13 cellular contexts compared by ENCODE assay signal in genomic region chr13:75507027-75508001, GRCh38. TPM values are rescaled to one million over a fixed set of nuclear protein-coding genes. Genes with fewer than 3 reads are reported as not detected.
DNase-seq lines count a peak whose midpoint lies in the region; ATAC-seq, FAIRE-seq and TF ChIP-seq lines count a peak whose summit lies in the region.
"Had no signal": no experiment of that assay in that cellular context is flagged by ENCODE, and none has a peak within 500 bp of the region (broad histone marks: within the 10 kb centered on the region; RNA-seq: fewer than 3 reads in every experiment).

No MANE protein-coding gene starts in this region.

- no peak for FAIRE-seq in bronchial epithelial cell (lab: Jason Lieb, UNC)

- ATAC-seq in SK-N-SH treated with all-trans-retinoic acid at 6 μM for 48 hours (no peak), HG03196 (IDR thresholded peaks at IDR 0.05; ENCODE audit: unreplicated experiment) (no peak)

- H3K27me3 ChIP-seq in bronchial epithelial cell (ENCODE audit: control insufficient read depth, insufficient read depth, low read length): no peaks in the 10 kb centered on the region
- H3K27me3 ChIP-seq in thyroid gland: no peaks in the 10 kb centered on the region
- H3K27me3 ChIP-seq: dorsolateral prefrontal cortex, vagina had no signal

- no peak for TF ChIP-seq CTCF in bronchial epithelial cell (IDR thresholded peaks at IDR 0.05; ENCODE audit: insufficient read depth, low read length, severe bottlenecking)
- TF ChIP-seq CTCF in thyroid gland (IDR thresholded peaks at IDR 0.05): no peak

- no peak for TF ChIP-seq POLR2A in thyroid gland (IDR thresholded peaks at IDR 0.05)

- H3K9me3 ChIP-seq in thyroid gland: no peaks in the 10 kb centered on the region
- H3K9me3 ChIP-seq: vagina had no signal

- H3K4me3 ChIP-seq in bronchial epithelial cell (ENCODE audit: low read depth, low read length) (no peak overlapping the region), thyroid gland (replicated peaks in 1 of 3) (no peak overlapping the region)
- H3K4me3 ChIP-seq: dorsolateral prefrontal cortex, vagina had no signal

- H3K36me3 ChIP-seq in bronchial epithelial cell (ENCODE audit: control insufficient read depth, insufficient read depth, low read length) (no peaks in the 10 kb centered on the region), thyroid gland (no peaks in the 10 kb centered on the region)
- H3K36me3 ChIP-seq: vagina, WERI-Rb-1 had no signal

- peaks cover 10 to 21% of the 10 kb centered on the region in 2 donors for H3K4me1 ChIP-seq in thyroid gland
- H3K4me1 ChIP-seq: vagina had no signal

- DNase-seq in SKM-1 treated with dmso at 0.1 percent for 144 hours (lab: John Stamatoyannopoulos, UW; ENCODE audit: unreplicated experiment) (peak; percentile 43), SKM-1 (lab: John Stamatoyannopoulos, UW; ENCODE audit: unreplicated experiment) (no peak), LHCN-M2 (ENCODE audit: low read depth) (peak; percentile 74), bronchial epithelial cell (ENCODE audit: low read depth) (peak; percentile 22), thyroid gland (peak; percentile 93 to 95), NCI-H510A treated with DMSO at 0.1 percent for 48 hours (lab: John Stamatoyannopoulos, UW) (no peak)
- DNase-seq: dorsolateral prefrontal cortex, foreskin melanocyte, nephron progenitor cell, WERI-Rb-1 had no signal

- peak overlapping the region in 1 of 3 donors; percentile 44 for H3K27ac ChIP-seq in thyroid gland
- H3K27ac ChIP-seq: dorsolateral prefrontal cortex, vagina, WERI-Rb-1 had no signal

- 66 to 71% methylated on average over 7 to 10 of the region's 10 CpGs for WGBS in thyroid gland, 2 donors

- intact Hi-C loops in thyroid gland (cut with DNase I): no loop called here

TF ChIP-seq in SK-N-SH treated with all-trans-retinoic acid at 6 μM for 48 hours, 23 proteins besides CTCF, POLR2A, EP300 and RAD21:
- no peak for TF ChIP-seq ESRRG (CRISPR knock-in tag; IDR thresholded peaks at IDR 0.05)
- no peak for TF ChIP-seq ZC3H10 (CRISPR knock-in tag; IDR thresholded peaks at IDR 0.05)
- no peak for TF ChIP-seq ZNF8 (CRISPR knock-in tag; IDR thresholded peaks at IDR 0.05)

RNA-seq across cellular contexts. Expression of gene TBC1D4, which starts 25.3 kb away (rescaled TPM):
- total RNA-seq in LHCN-M2 (2014; rRNA removed) (7.4 and 11.5 TPM in 2 replicates), bronchial epithelial cell (10.3 and 12.4 TPM in 2 replicates), thyroid gland (10 to 100 TPM; 42.5 to 72.6 (median 70.6) TPM)
- polyA plus RNA-seq in LHCN-M2 (2012): 4.7 TPM

RNA-seq across cellular contexts. Expression of gene COMMD6, which starts 30.3 kb away (rescaled TPM):
- total RNA-seq in LHCN-M2 (2014; rRNA removed) (58.4 and 125 TPM in 2 replicates), bronchial epithelial cell (35.8 and 46.9 TPM in 2 replicates), thyroid gland (1,000 to 10,000 TPM in 1 of 4 donors, 100 to 1,000 TPM in 1, 10 to 100 TPM in 2; 84.6 to 1,117 (median 185) TPM)
- polyA plus RNA-seq in LHCN-M2 (2012): 353 TPM

RNA-seq across cellular contexts. Expression of gene UCHL3, which starts 42.3 kb away (rescaled TPM):
- total RNA-seq in LHCN-M2 (2014; rRNA removed) (53.8 and 60.7 TPM in 2 replicates), bronchial epithelial cell (74.5 and 101 TPM in 2 replicates), thyroid gland (10 to 100 TPM; 42.8 to 84.3 (median 58.4) TPM)
- 50.6 TPM for polyA plus RNA-seq in LHCN-M2 (2012)

Comparison
In these comparisons a context has a peak if more than half of its experiments do, and no peak if none do; other contexts are left out.
1. DNase-seq: peak in SKM-1 treated with dmso at 0.1 percent for 144 hours (single experiment), LHCN-M2 (single experiment), bronchial epithelial cell (single experiment) and thyroid gland (2 of 2); none in SKM-1 (single experiment) and NCI-H510A treated with DMSO at 0.1 percent for 48 hours (single experiment).